ENCODE assay signal across 3 cellular contexts in genomic region chr6:20331042-20331441, GRCh38.
TF ChIP-seq lines count a peak whose summit lies in the region.

No MANE protein-coding gene starts in this region.

TF ChIP-seq in HepG2, 621 proteins besides CTCF, POLR2A, EP300 and RAD21 (continued from another document):
- TF ChIP-seq ZBTB40 (IDR thresholded peaks at IDR 0.05), result peak; percentile 84
- no peak for TF ChIP-seq ZBTB40 (CRISPR knock-in tag; IDR thresholded peaks at IDR 0.05)
- no peak for TF ChIP-seq KLF6 (CRISPR knock-in tag; IDR thresholded peaks at IDR 0.05)
- TF ChIP-seq TCF7L2 (IDR thresholded peaks at IDR 0.05; ENCODE audit: low read depth, low read length), result no peak

TF ChIP-seq in K562, 482 proteins besides CTCF, POLR2A, EP300 and RAD21 (continued from another document and continues in another):
- no peak for TF ChIP-seq ZNF655 (CRISPR knock-in tag; IDR thresholded peaks at IDR 0.05)
- TF ChIP-seq TRIM25 (IDR thresholded peaks at IDR 0.05; ENCODE audit: borderline replicate concordance), result no peak
- no peak for TF ChIP-seq SMAD4 (CRISPR knock-in tag; conservative IDR thresholded peaks at IDR 0.05)
- no peak for TF ChIP-seq BRF2 (IDR thresholded peaks at IDR 0.05; ENCODE audit: borderline replicate concordance, insufficient read depth, insufficient read length)
- TF ChIP-seq RBM14 (IDR thresholded peaks at IDR 0.05; ENCODE audit: borderline replicate concordance, insufficient read depth, low read depth, low read length), result no peak
- TF ChIP-seq RBFOX2 (IDR thresholded peaks at IDR 0.05; ENCODE audit: low read depth, low read length), result no peak
- TF ChIP-seq ZBTB40 (IDR thresholded peaks at IDR 0.05), result peak; percentile 57
- TF ChIP-seq ZBTB40 (CRISPR knock-in tag; IDR thresholded peaks at IDR 0.05), result no peak

TF ChIP-seq in SK-N-SH treated with all-trans-retinoic acid at 6 μM for 48 hours, 23 proteins besides CTCF, POLR2A, EP300 and RAD21 (continued from another document):
- TF ChIP-seq RARB (CRISPR knock-in tag; IDR thresholded peaks at IDR 0.05) (no peak), BACH2 (CRISPR knock-in tag; IDR thresholded peaks at IDR 0.05; ENCODE audit: borderline replicate concordance) (no peak), ZNF8 (CRISPR knock-in tag; IDR thresholded peaks at IDR 0.05) (no peak), CSRNP3 (CRISPR knock-in tag; IDR thresholded peaks at IDR 0.05) (no peak), PPARA (CRISPR knock-in tag; IDR thresholded peaks at IDR 0.05; ENCODE audit: borderline replicate concordance) (no peak), ZC3H10 (CRISPR knock-in tag; IDR thresholded peaks at IDR 0.05) (no peak)
